13 cellular contexts compared by ENCODE assay signal in genomic region chr4:8732681-8733243, GRCh38.
"Had no signal": no experiment of that assay in that cellular context is flagged by ENCODE, and none has a peak within 500 bp of the region (broad histone marks: within the 10 kb centered on the region; RNA-seq: fewer than 3 reads in every experiment).

No MANE protein-coding gene starts in this region.

- H3K4me1 ChIP-seq: esophagus squamous epithelium, tibial artery had no signal

- H3K27ac ChIP-seq: epithelial cell of prostate, esophagus squamous epithelium, hepatocyte, neutrophil, tibial artery had no signal

- DNase-seq: effector memory CD4-positive, alpha-beta T cell; esophagus squamous epithelium; foreskin fibroblast; kidney glomerular epithelial cell; mammary epithelial cell; naive thymus-derived CD4-positive, alpha-beta T cell; small intestine; stimulated activated CD4-positive, alpha-beta T cell treated with anti-CD3 and anti-CD28 coated beads, Interleukin-2, amount 100 ng/mL, for 48 hours; stimulated activated naive CD8-positive, alpha-beta T cell treated with anti-CD3 and anti-CD28 coated beads, Interleukin-15, Interleukin-2, amounts not matched to agents 100 U/mL and 50 U/mL, for 24 hours had no signal

- H3K36me3 ChIP-seq: esophagus squamous epithelium, neutrophil, tibial artery had no signal

- H3K4me3 ChIP-seq: esophagus squamous epithelium, hepatocyte, tibial artery had no signal

- H3K9me3 ChIP-seq: esophagus squamous epithelium, neutrophil had no signal

- H3K27me3 ChIP-seq: hepatocyte, neutrophil had no signal

- ATAC-seq: naive thymus-derived CD4-positive, alpha-beta T cell; stimulated activated naive CD8-positive, alpha-beta T cell treated with anti-CD3 and anti-CD28 coated beads, Interleukin-15, Interleukin-2, amounts not matched to agents 100 U/mL and 50 U/mL, for 24 hours had no signal
